In the genomic region with DNA sequence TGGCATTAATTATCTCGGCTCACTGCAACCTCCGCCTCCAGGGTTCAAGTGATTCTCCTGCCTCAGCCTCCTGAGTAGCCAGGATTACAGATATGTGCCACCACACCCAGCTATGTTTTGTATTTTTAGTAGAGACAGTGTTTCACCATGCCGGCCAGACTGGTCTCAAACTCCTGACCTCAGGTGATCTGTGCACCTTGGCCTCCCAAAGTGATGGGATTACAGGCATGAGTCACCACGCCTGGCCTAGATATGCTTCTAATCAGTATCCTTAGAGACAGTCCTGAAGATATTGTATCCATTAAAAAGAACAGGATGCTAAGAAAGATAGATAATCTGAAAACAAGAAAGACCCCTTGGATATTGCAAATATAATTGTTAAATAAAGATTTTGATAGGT, we compare ENCODE assay signal across 14 cellular contexts. TPM values are rescaled to one million over a fixed set of nuclear protein-coding genes. Genes with fewer than 3 reads are reported as not detected.
A peak's percentile ranks its signal among the peaks of the same experiment; 100 is the strongest.
DNase-seq lines count a peak whose midpoint lies in the region; ATAC-seq, FAIRE-seq and TF ChIP-seq lines count a peak whose summit lies in the region.
"Had no signal": no experiment of that assay in that cellular context is flagged by ENCODE, and none has a peak within 500 bp of the region (broad histone marks: within the 10 kb centered on the region; RNA-seq: fewer than 3 reads in every experiment).

No MANE protein-coding gene starts in this region.

- H3K4me3 ChIP-seq in HepG2 (replicated peaks in 1 of 3; ENCODE audit: insufficient read depth in 1 of 3, low read depth in 2 of 3, low read length in 3 of 3) (no peak overlapping the region), right lobe of liver (no peak overlapping the region), small intestine (ENCODE audit: low read depth in 1 of 2, low read length in 2 of 2) (no peak overlapping the region), foreskin fibroblast (ENCODE audit: low read depth in 1 of 2, low read length in 2 of 2) (no peak overlapping the region), prostate gland (no peak overlapping the region)
- H3K4me3 ChIP-seq: GM23338 had no signal

- no peaks in the 10 kb centered on the region for H3K9me3 ChIP-seq in HepG2 (ENCODE audit: low read length)
- H3K9me3 ChIP-seq in right lobe of liver: no peaks in the 10 kb centered on the region
- no peaks in the 10 kb centered on the region for H3K9me3 ChIP-seq in small intestine (ENCODE audit: control insufficient read depth, low read depth)
- no peaks in the 10 kb centered on the region for H3K9me3 ChIP-seq in prostate gland

- BruUV-seq in HepG2 (replicated peaks; lab: Mats Ljungman, UMichigan): no TSS peak

- H3K79me2 ChIP-seq in HepG2 (ENCODE audit: insufficient read depth, low read length): no peaks in the 10 kb centered on the region

- 20% methylated on average over 4 of the region's 4 CpGs for WGBS in HepG2 (ENCODE audit: low lambda C conversion rate)
- 50% methylated on average over 4 of the region's 4 CpGs for WGBS in right lobe of liver (ENCODE audit: insufficient coverage, low coverage, low lambda C conversion rate, missing lambda C conversion rate)
- 40 to 74% (median 48%) methylated on average over 4 of the region's 4 CpGs for WGBS in small intestine, 3 donors
- 81% methylated on average over 4 of the region's 4 CpGs for WGBS in prostate gland

- no peak overlapping the region for H3K9ac ChIP-seq in HepG2 (ENCODE audit: insufficient read depth, low read depth, low read length)

- TF ChIP-seq EP300 in HepG2 (IDR thresholded peaks at IDR 0.05; ENCODE audit: low read depth in 2 of 2, low read length in 2 of 2) (no peak), HepG2 (CRISPR knock-in tag; IDR thresholded peaks at IDR 0.05; ENCODE audit: borderline replicate concordance) (no peak)

- no peak overlapping the region for H3K4me3 Mint-ChIP-seq in dendritic cell treated with granulocyte-macrophage colony-stimulating factor and Interleukin-4, amounts not matched to agents 40 ng/mL and 50 ng/mL, for 4 days
- H3K4me3 Mint-ChIP-seq in naive thymus-derived CD8-positive, alpha-beta T cell: peak overlapping the region in 7 of 10 donors; percentile 13 to 87 (median 70)
- H3K4me3 Mint-ChIP-seq: CD8-positive, alpha-beta memory T cell; GM23338 had no signal

- peaks cover 4% of the 10 kb centered on the region for H3K9me3 Mint-ChIP-seq in dendritic cell treated with granulocyte-macrophage colony-stimulating factor and Interleukin-4, amounts not matched to agents 40 ng/mL and 50 ng/mL, for 4 days
- H3K9me3 Mint-ChIP-seq in naive thymus-derived CD8-positive, alpha-beta T cell: peaks cover 0 to 4% (median 0%) of the 10 kb centered on the region in 9 donors
- H3K9me3 Mint-ChIP-seq: CD8-positive, alpha-beta memory T cell; GM23338 had no signal

- POLR2A ChIA-PET in HepG2 (lab: Yijun Ruan, JAX): no interaction called here
- POLR2A ChIA-PET in naive thymus-derived CD8-positive, alpha-beta T cell (lab: Charles Lee): no interaction called here

- H3K36me3 ChIP-seq in HepG2 (replicated peaks in 1 of 2; ENCODE audit: control insufficient read depth in 1 of 2, insufficient read depth in 2 of 2, low read length in 2 of 2): no peaks in the 10 kb centered on the region
- H3K36me3 ChIP-seq in right lobe of liver: no peaks in the 10 kb centered on the region
- no peaks in the 10 kb centered on the region for H3K36me3 ChIP-seq in small intestine (ENCODE audit: control insufficient read depth in 2 of 2, insufficient read depth in 2 of 2, low read length in 2 of 2)
- H3K36me3 ChIP-seq in prostate gland: no peaks in the 10 kb centered on the region

- H2AFZ ChIP-seq in HepG2 (ENCODE audit: low read length): no peak overlapping the region

- TF ChIP-seq RAD21 in HepG2 (CRISPR knock-in tag; IDR thresholded peaks at IDR 0.05): no peak

- H3K27ac Mint-ChIP-seq in dendritic cell treated with granulocyte-macrophage colony-stimulating factor and Interleukin-4, amounts not matched to agents 40 ng/mL and 50 ng/mL, for 4 days: peak overlapping the region; percentile 82
- peak overlapping the region in 2 of 10 donors; percentile 84 to 88 for H3K27ac Mint-ChIP-seq in naive thymus-derived CD8-positive, alpha-beta T cell
- H3K27ac Mint-ChIP-seq: GM23338 had no signal

- FAIRE-seq in HepG2 (lab: Jason Lieb, UNC): no peak
- FAIRE-seq in small intestine (lab: Jason Lieb, UNC): no peak

- intact Hi-C loops in HepG2 (cut with micrococcal nuclease; ENCODE audit: unreplicated experiment) (no loop called here), right lobe of liver (cut with DNase I) (no loop called here), prostate gland (cut with DNase I) (loop anchor here (10.0 kb wide), 1 partner anchor 205 kb away; no protein-coding TSS in a partner anchor)
- intact Hi-C loops in dendritic cell treated with granulocyte-macrophage colony-stimulating factor and Interleukin-4, amounts not matched to agents 40 ng/mL and 50 ng/mL, for 4 days (cut with micrococcal nuclease): loop anchor here (5.0 to 10.0 kb wide), 3 partner anchors 125 to 375 kb away; partner anchors contain the start of gene SCAF8

- peaks cover 0 to 8% of the 10 kb centered on the region in 2 experiments; a peak in 2 of 5 replicates for H3K27me3 ChIP-seq in HepG2 (ENCODE audit: control insufficient read depth in 1 of 2, insufficient read depth in 2 of 2, low read length in 2 of 2)
- no peaks in the 10 kb centered on the region for H3K27me3 ChIP-seq in right lobe of liver
- no peaks in the 10 kb centered on the region for H3K27me3 ChIP-seq in small intestine (ENCODE audit: control insufficient read depth in 2 of 2, insufficient read depth in 2 of 2, low read length in 2 of 2)
- no peaks in the 10 kb centered on the region for H3K27me3 ChIP-seq in prostate gland (replicated peaks; ENCODE audit: insufficient read depth)

- peaks cover 11% of the 10 kb centered on the region; the same call in 1 of the 2 replicates for H3K4me1 ChIP-seq in HepG2 (ENCODE audit: insufficient read depth, low read length)
- no peaks in the 10 kb centered on the region for H3K4me1 ChIP-seq in right lobe of liver
- no peaks in the 10 kb centered on the region for H3K4me1 ChIP-seq in small intestine (ENCODE audit: control insufficient read depth in 2 of 2, insufficient read depth in 1 of 2, low read depth in 1 of 2, low read length in 1 of 2)
- H3K4me1 ChIP-seq in prostate gland (replicated peaks): no peaks in the 10 kb centered on the region

- H4K20me1 ChIP-seq in HepG2 (ENCODE audit: insufficient read depth, low read length): no peaks in the 10 kb centered on the region

- in situ Hi-C loops in HepG2 (cut with HindIII; ENCODE audit: extremely low pct_ligation_motif_present, low pct_unique_long_range_greater_than_20kb): loop anchor here (10.0 kb wide), 1 partner anchor 205 kb away; no protein-coding TSS in a partner anchor

- H3K4me1 Mint-ChIP-seq in dendritic cell treated with granulocyte-macrophage colony-stimulating factor and Interleukin-4, amounts not matched to agents 40 ng/mL and 50 ng/mL, for 4 days (ENCODE audit: low read depth): peaks cover 45% of the 10 kb centered on the region
- peaks cover 14 to 39% (median 38%) of the 10 kb centered on the region in 4 donors for H3K4me1 Mint-ChIP-seq in naive thymus-derived CD8-positive, alpha-beta T cell
- H3K4me1 Mint-ChIP-seq: GM23338 had no signal

- H3K27me3 Mint-ChIP-seq in dendritic cell treated with granulocyte-macrophage colony-stimulating factor and Interleukin-4, amounts not matched to agents 40 ng/mL and 50 ng/mL, for 4 days: no peaks in the 10 kb centered on the region
- H3K27me3 Mint-ChIP-seq in naive thymus-derived CD8-positive, alpha-beta T cell: peaks cover 0 to under 1% (median 0%) of the 10 kb centered on the region in 5 donors

- CTCF ChIA-PET in HepG2 (lab: Yijun Ruan, JAX; ENCODE audit: low intra/inter-chr PET ratio, low total read pairs): no interaction called here

- peak; percentile 48 for ATAC-seq in HepG2
- no peak for ATAC-seq in right lobe of liver
- no peak for ATAC-seq in naive thymus-derived CD8-positive, alpha-beta T cell
- ATAC-seq: GM23338 had no signal

- no peak overlapping the region for H3K4me2 ChIP-seq in HepG2 (ENCODE audit: low read depth, low read length)
- H3K4me2 ChIP-seq: GM23338 had no signal

- no peak for DNase-seq in HepG2 (ENCODE audit: low spot score)
- no peak for DNase-seq in right lobe of liver
- no peak for DNase-seq in naive thymus-derived CD8-positive, alpha-beta T cell
- peak; percentile 56 for DNase-seq in small intestine
- DNase-seq in foreskin fibroblast: no peak
- DNase-seq in islet precursor cell: no peak
- DNase-seq in prostate gland (ENCODE audit: low spot score): no peak
- DNase-seq: 8988T, DMS53, H7 had no signal

- TF ChIP-seq CTCF in HepG2 (CRISPR knock-in tag; IDR thresholded peaks at IDR 0.05): no peak
- TF ChIP-seq CTCF in right lobe of liver (IDR thresholded peaks at IDR 0.05): no peak
- TF ChIP-seq CTCF in foreskin fibroblast (IDR thresholded peaks at IDR 0.05; ENCODE audit: low read depth, low read length): no peak
- no peak for TF ChIP-seq CTCF in prostate gland (IDR thresholded peaks at IDR 0.05)

- H3K36me3 Mint-ChIP-seq in dendritic cell treated with granulocyte-macrophage colony-stimulating factor and Interleukin-4, amounts not matched to agents 40 ng/mL and 50 ng/mL, for 4 days (ENCODE audit: low read depth): peaks cover 3% of the 10 kb centered on the region
- H3K36me3 Mint-ChIP-seq in naive thymus-derived CD8-positive, alpha-beta T cell: no peaks in the 10 kb centered on the region

- TF ChIP-seq POLR2A in HepG2 (IDR thresholded peaks at IDR 0.05; ENCODE audit: insufficient read depth in 1 of 2, low read depth in 2 of 2, low read length in 2 of 2) (no peak), right lobe of liver (IDR thresholded peaks at IDR 0.05) (no peak), prostate gland (IDR thresholded peaks at IDR 0.05) (no peak)

- no peak overlapping the region for H3K27ac ChIP-seq in HepG2 (ENCODE audit: extremely low read length, insufficient read depth, low read length)
- no peak overlapping the region for H3K27ac ChIP-seq in right lobe of liver
- H3K27ac ChIP-seq in small intestine (ENCODE audit: low read depth in 1 of 2, low read length in 1 of 2): no peak overlapping the region
- H3K27ac ChIP-seq in prostate gland: no peak overlapping the region
- H3K27ac ChIP-seq: C4-2B had no signal

RNA-seq across cellular contexts. Expression of gene IPCEF1, which starts 3.1 kb away (rescaled TPM):
- total RNA-seq in HepG2 (2016; rRNA removed; fragmentation: Illumina TruSeq; extraction: Trizol): not detected in 2 replicates
- total RNA-seq in HepG2 (2016; cell fraction: cytosol; rRNA removed; fragmentation: Illumina TruSeq; extraction: Trizol; ENCODE audit: low read depth): 0.62 TPM in 1 of 2 replicates, not detected in the other
- 0.06 and 0.30 TPM in 2 replicates for total RNA-seq in HepG2 (2016; cell fraction: insoluble cytoplasmic fraction; rRNA removed; fragmentation: Illumina TruSeq; extraction: Trizol)
- total RNA-seq in HepG2 (2016; cell fraction: membrane; rRNA removed; fragmentation: Illumina TruSeq; extraction: Trizol): not detected in 2 replicates
- total RNA-seq in HepG2 (2016; cell fraction: nucleus; rRNA removed; fragmentation: Illumina TruSeq; extraction: Trizol): not detected in 2 replicates
- 0.03 and 0.22 TPM in 2 replicates for polyA plus RNA-seq in HepG2 (2011; rRNA removed)
- 0.10 and 0.19 TPM in 2 replicates for polyA plus RNA-seq in HepG2 (2011; cell fraction: cytosol; rRNA removed)
- polyA plus RNA-seq in HepG2 (2011; cell fraction: nucleus; rRNA removed): 0.02 and 0.23 TPM in 2 replicates
- 0.03 TPM in 1 of 2 replicates, not detected in the other for polyA plus RNA-seq in HepG2 (2012)
- not detected in 2 replicates for polyA plus RNA-seq in HepG2 (2016; cell fraction: cytosol; fragmentation: Illumina TruSeq; extraction: Trizol; ENCODE audit: low read depth)
- not detected in 2 replicates for polyA plus RNA-seq in HepG2 (2016; cell fraction: insoluble cytoplasmic fraction; fragmentation: Illumina TruSeq; extraction: Trizol; ENCODE audit: low read depth)
- not detected in 2 replicates for polyA plus RNA-seq in HepG2 (2016; cell fraction: membrane; fragmentation: Illumina TruSeq; extraction: Trizol; ENCODE audit: low read depth)
- polyA plus RNA-seq in HepG2 (2016; cell fraction: nucleus; fragmentation: Illumina TruSeq; extraction: Trizol; ENCODE audit: insufficient read depth, low read depth): not detected in 2 replicates
- polyA minus RNA-seq in HepG2 (2011; rRNA and poly(A)+ RNA removed; ENCODE audit: low replicate concordance): not detected in 2 replicates
- polyA minus RNA-seq in HepG2 (2011; cell fraction: cytosol; rRNA and poly(A)+ RNA removed): 0.20 TPM in 1 of 2 replicates, not detected in the other
- 0.12 and 0.13 TPM in 2 replicates for polyA minus RNA-seq in HepG2 (2011; cell fraction: nucleus; rRNA and poly(A)+ RNA removed)
- total RNA-seq in right lobe of liver: 1 to 10 TPM in 5 of 6 experiments, under 1 TPM in 1; 0.90 to 3.0 (median 1.4) TPM
- total RNA-seq in naive thymus-derived CD8-positive, alpha-beta T cell: 100 to 1,000 TPM in 1 of 2 experiments, 10 to 100 TPM in 1; 98.8 to 102 TPM
- polyA plus RNA-seq in naive thymus-derived CD8-positive, alpha-beta T cell: 10 to 100 TPM; 80.9 to 91.7 (median 83.4) TPM
- polyA plus RNA-seq in small intestine: under 1 TPM; 0.45 to 0.81 (median 0.76) TPM
- 1 to 10 TPM; 1.0 to 6.1 TPM for total RNA-seq in prostate gland

Comparison
In these comparisons a context has a peak if more than half of its experiments do, and no peak if none do; other contexts are left out.
1. RNA of gene IPCEF1, which starts 3.1 kb away (total RNA-seq): 98.8 to 102 TPM in naive thymus-derived CD8-positive, alpha-beta T cell; 1.0 to 6.1 TPM in prostate gland, 0.90 to 3.0 TPM in right lobe of liver and 0.06 to 0.62 TPM in HepG2; every median in the first group is over 10 times any median in the second.
2. intact Hi-C loops: an anchor here in dendritic cell treated with granulocyte-macrophage colony-stimulating factor and Interleukin-4, amounts not matched to agents 40 ng/mL and 50 ng/mL, for 4 days (5.0 to 10.0 kb wide) and prostate gland (10.0 kb wide); none called in HepG2 and right lobe of liver.